In genomic region chr11:83044958-83045712, GRCh38 we compare ENCODE assay signal across 8 cellular contexts. TPM values are rescaled to one million over a fixed set of nuclear protein-coding genes. Genes with fewer than 3 reads are reported as not detected.
DNase-seq lines count a peak whose midpoint lies in the region; ATAC-seq and TF ChIP-seq lines count a peak whose summit lies in the region.

No MANE protein-coding gene starts in this region.

- H3K4me1 Mint-ChIP-seq in WTC11, result peaks cover 21% of the 10 kb centered on the region

- DNase-seq in stimulated activated CD4-positive, alpha-beta T cell treated with anti-CD3 and anti-CD28 coated beads, Interleukin-4, amount 100 ng/mL, for 24 hours, result peak; percentile 25
- no peak for DNase-seq in stimulated activated CD4-positive, alpha-beta T cell treated with anti-CD3 and anti-CD28 coated beads, Interleukin-4, amount 100 ng/mL, for 1 hour
- DNase-seq in WTC11 (ENCODE audit: low spot score) (no peak), omental fat pad (ENCODE audit: low spot score) (no peak), NCI-H1436 treated with DMSO at 0.1 percent for 48 hours (lab: John Stamatoyannopoulos, UW) (no peak)

- H3K27ac Mint-ChIP-seq in WTC11, result no peak overlapping the region

- no peak overlapping the region for H3K4me3 Mint-ChIP-seq in WTC11

- H3K36me3 Mint-ChIP-seq in WTC11, result no peaks in the 10 kb centered on the region

- CTCF ChIA-PET in WTC11 (lab: Charles Lee), result interaction anchor here (0.9 kb wide), 1 partner anchor 269 kb away, joined by 3 read pairs; no protein-coding TSS in a partner anchor

- POLR2A ChIA-PET in WTC11 (lab: Charles Lee), result no interaction called here

- H3K27me3 Mint-ChIP-seq in WTC11 (ENCODE audit: low read depth), result no peaks in the 10 kb centered on the region; the same call in 1 of the 2 replicates

- no peaks in the 10 kb centered on the region for H3K9me3 Mint-ChIP-seq in WTC11

- TF ChIP-seq CTCF in WTC11 (IDR thresholded peaks at IDR 0.05) (no peak), omental fat pad (IDR thresholded peaks at IDR 0.05) (no peak)

- ATAC-seq in HG03280 (IDR thresholded peaks at IDR 0.05; ENCODE audit: unreplicated experiment) (peak; percentile 62), WTC11 (peak; percentile 76), omental fat pad (ENCODE audit: low FRiP score) (peak; percentile 52), GM18517 (IDR thresholded peaks at IDR 0.05; ENCODE audit: unreplicated experiment) (no peak), GM21825 (IDR thresholded peaks at IDR 0.05; ENCODE audit: unreplicated experiment) (no peak)

TF ChIP-seq in WTC11, 78 proteins besides CTCF, POLR2A, EP300 and RAD21:
- TF ChIP-seq ZNF219 (CRISPR knock-in tag; IDR thresholded peaks at IDR 0.05; ENCODE audit: borderline replicate concordance), result no peak
- no peak for TF ChIP-seq ZNF138 (CRISPR knock-in tag; conservative IDR thresholded peaks at IDR 0.05)
- TF ChIP-seq ZNF512 (CRISPR knock-in tag; IDR thresholded peaks at IDR 0.05; ENCODE audit: borderline replicate concordance), result no peak
- TF ChIP-seq ZNF423 (CRISPR knock-in tag; IDR thresholded peaks at IDR 0.05), result no peak
- no peak for TF ChIP-seq IRF2 (CRISPR knock-in tag; IDR thresholded peaks at IDR 0.05; ENCODE audit: borderline replicate concordance, low read depth)
- TF ChIP-seq ZNF263 (CRISPR knock-in tag; IDR thresholded peaks at IDR 0.05; ENCODE audit: low read depth), result no peak
- TF ChIP-seq RORB (CRISPR knock-in tag; IDR thresholded peaks at IDR 0.05), result no peak

RNA-seq across cellular contexts. Expression of gene RAB30, which starts 26.6 kb away (rescaled TPM):
- 6.2 to 7.5 TPM (median 6.7 TPM) in 3 replicates for total RNA-seq in WTC11 (2021)
- 10 to 100 TPM; 14.8 to 37.9 (median 23.5) TPM for total RNA-seq in omental fat pad

Comparison
In these comparisons a context has a peak if more than half of its experiments do, and no peak if none do; other contexts are left out.
1. ATAC-seq: peak in HG03280 (single experiment), WTC11 (single experiment) and omental fat pad (single experiment); none in GM18517 (single experiment) and GM21825 (single experiment).